In genomic region chr4:11787-12445, GRCh38 we compare ENCODE assay signal across 8 cellular contexts. TPM values are rescaled to one million over a fixed set of nuclear protein-coding genes. Genes with fewer than 3 reads are reported as not detected.
A peak's percentile ranks its signal among the peaks of the same experiment; 100 is the strongest.
DNase-seq lines count a peak whose midpoint lies in the region; ATAC-seq and TF ChIP-seq lines count a peak whose summit lies in the region.
"Not testable (repeated sequence)": the region's sequence is repeated elsewhere in the genome, so short reads cannot be mapped to it uniquely, and the experiment has no call there.

No MANE protein-coding gene starts in this region.

- not testable (repeated sequence) for H4K20me1 ChIP-seq in neural progenitor cell (ENCODE audit: low read depth)

- H3K4me3 ChIP-seq in neural progenitor cell, upper lobe of right lung: not testable (repeated sequence)

- H3K36me3 Mint-ChIP-seq in WTC11; activated naive CD8-positive, alpha-beta T cell treated with anti-CD3 and anti-CD28 coated beads, Interleukin-2, amount 50 U/mL, for 24 hours (ENCODE audit: low read depth); neural progenitor cell: not testable (repeated sequence)

- H3K4me2 ChIP-seq in neural progenitor cell: not testable (repeated sequence)

- H3K27me3 Mint-ChIP-seq in WTC11 (ENCODE audit: low read depth); activated naive CD8-positive, alpha-beta T cell treated with anti-CD3 and anti-CD28 coated beads, Interleukin-2, amount 50 U/mL, for 24 hours; neural progenitor cell (ENCODE audit: insufficient read depth, low read depth): not testable (repeated sequence)

- peak; percentile 84 for TF ChIP-seq CTCF in WTC11 (IDR thresholded peaks at IDR 0.05)
- TF ChIP-seq CTCF in neural progenitor cell (IDR thresholded peaks at IDR 0.05): not testable (repeated sequence)
- peak; percentile 19 for TF ChIP-seq CTCF in upper lobe of right lung (IDR thresholded peaks at IDR 0.05)

- H3K9me3 ChIP-seq in neural progenitor cell (ENCODE audit: low read depth); upper lobe of right lung: not testable (repeated sequence)

- not testable (repeated sequence) for H3K4me1 ChIP-seq in neural progenitor cell, upper lobe of right lung

- not testable (repeated sequence) for H3K4me3 Mint-ChIP-seq in WTC11; activated naive CD8-positive, alpha-beta T cell treated with anti-CD3 and anti-CD28 coated beads, Interleukin-2, amount 50 U/mL, for 24 hours; neural progenitor cell

- DNase-seq in WTC11 (ENCODE audit: low spot score) (peak; percentile 70), Right ventricle myocardium inferior (ENCODE audit: missing footprints) (peak; percentile 37), neural progenitor cell (ENCODE audit: low spot score) (peak; percentile 7), upper lobe of right lung (peak; percentile 61)
- peak; percentile 49 for DNase-seq in activated naive CD8-positive, alpha-beta T cell treated with anti-CD3 and anti-CD28 coated beads, Interleukin-2, amount 50 U/mL, for 24 hours

- H3K27ac ChIP-seq in neural progenitor cell, upper lobe of right lung: not testable (repeated sequence)

- H3K79me2 ChIP-seq in neural progenitor cell (ENCODE audit: low read depth): not testable (repeated sequence)

- not testable (repeated sequence) for H3K9ac ChIP-seq in neural progenitor cell

- POLR2A ChIA-PET in WTC11 (lab: Charles Lee): not testable (repeated sequence)

- H3K9me3 Mint-ChIP-seq in WTC11; activated naive CD8-positive, alpha-beta T cell treated with anti-CD3 and anti-CD28 coated beads, Interleukin-2, amount 50 U/mL, for 24 hours; neural progenitor cell: not testable (repeated sequence)

- H3K4me1 Mint-ChIP-seq in WTC11; activated naive CD8-positive, alpha-beta T cell treated with anti-CD3 and anti-CD28 coated beads, Interleukin-2, amount 50 U/mL, for 24 hours; neural progenitor cell: not testable (repeated sequence)

- ATAC-seq in GM18499 (IDR thresholded peaks at IDR 0.05; ENCODE audit: insufficient read depth, unreplicated experiment): peak; percentile 84
- peak; percentile 86 for ATAC-seq in GM21825 (IDR thresholded peaks at IDR 0.05; ENCODE audit: unreplicated experiment)
- ATAC-seq in HG03469 (IDR thresholded peaks at IDR 0.05; ENCODE audit: unreplicated experiment): peak; percentile 68
- peak; percentile 88 for ATAC-seq in WTC11
- ATAC-seq in activated naive CD8-positive, alpha-beta T cell treated with anti-CD3 and anti-CD28 coated beads, Interleukin-2, amount 50 U/mL, for 24 hours: peak; percentile 74
- not testable (repeated sequence) for ATAC-seq in Right ventricle myocardium inferior
- ATAC-seq in upper lobe of right lung: peak; percentile 82

- CTCF ChIA-PET in WTC11 (lab: Charles Lee): not testable (repeated sequence)

- H2AFZ ChIP-seq in neural progenitor cell (replicated peaks): not testable (repeated sequence)

- not testable (repeated sequence) for H3K27ac Mint-ChIP-seq in WTC11; activated naive CD8-positive, alpha-beta T cell treated with anti-CD3 and anti-CD28 coated beads, Interleukin-2, amount 50 U/mL, for 24 hours; neural progenitor cell

- intact Hi-C loops in Right ventricle myocardium inferior (cut with DNase I); upper lobe of right lung (cut with DNase I): not testable (repeated sequence)

- H3F3A ChIP-seq in neural progenitor cell (ENCODE audit: low read depth): not testable (repeated sequence)

- not testable (repeated sequence) for H3K36me3 ChIP-seq in neural progenitor cell, upper lobe of right lung

- H3K27me3 ChIP-seq in neural progenitor cell, upper lobe of right lung: not testable (repeated sequence)

RNA-seq across cellular contexts. Expression of gene ZNF595, which starts 41.2 kb away (rescaled TPM):
- total RNA-seq in WTC11 (2021) (17.5 to 24.5 TPM (median 19.4 TPM) in 3 replicates), Right ventricle myocardium inferior (6.5 TPM), neural progenitor cell (ENCODE audit: low replicate concordance) (29.1 and 36.0 TPM in 2 replicates), upper lobe of right lung (16.1 TPM)

Comparison
In these comparisons a context has a peak if more than half of its experiments do, and no peak if none do; other contexts are left out.
1. DNase-seq: peak in every context shown above with its lines; median percentile 70 in WTC11; 61 in upper lobe of right lung; 49 in activated naive CD8-positive, alpha-beta T cell treated with anti-CD3 and anti-CD28 coated beads, Interleukin-2, amount 50 U/mL, for 24 hours; 37 in Right ventricle myocardium inferior; 7 in neural progenitor cell.